In the genomic region with DNA sequence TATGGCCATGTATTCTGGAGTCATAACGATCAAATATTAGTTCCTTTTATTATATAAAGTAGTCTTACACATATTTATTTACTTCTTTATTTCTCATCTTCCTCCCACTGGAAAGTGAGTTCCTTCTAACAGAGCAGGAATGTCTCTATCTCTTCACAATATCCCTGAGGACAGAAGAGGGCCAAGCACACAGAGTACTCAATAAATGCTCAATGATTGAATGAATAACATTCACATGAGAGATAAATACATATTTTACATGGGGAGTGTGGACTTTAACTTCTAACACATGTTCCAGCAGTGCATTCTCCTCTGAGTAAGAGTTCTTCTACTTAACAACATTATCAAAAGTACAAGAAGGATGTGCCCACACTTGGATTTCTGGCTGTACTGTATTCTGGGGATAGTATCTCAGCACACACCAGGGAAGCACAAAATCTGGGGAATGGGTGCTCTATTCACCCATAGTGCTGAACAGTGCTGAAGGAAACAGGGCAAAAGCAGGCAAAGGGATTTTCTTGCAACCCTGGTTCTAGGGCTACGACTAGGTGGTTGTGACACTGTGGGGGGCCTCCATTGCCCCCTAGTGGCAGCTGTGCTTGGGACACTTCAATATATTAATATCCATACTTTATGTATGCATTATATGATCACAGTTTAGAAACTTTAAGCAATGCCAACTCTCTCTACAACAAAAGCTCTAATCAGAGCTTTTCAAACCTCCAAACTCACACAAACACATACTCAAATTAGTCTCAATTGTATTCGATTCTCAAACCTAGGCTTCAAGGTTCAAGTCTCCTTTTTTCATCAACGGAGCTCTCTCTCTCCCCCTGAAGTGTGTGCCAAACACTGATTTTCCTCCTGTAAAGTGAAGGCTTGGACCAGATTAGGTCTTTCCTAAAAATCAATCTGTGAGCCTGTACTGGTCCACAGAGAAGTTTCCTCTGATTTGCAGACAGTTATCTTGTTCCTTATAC, we compare ENCODE assay signal across 8 cellular contexts.
A peak's percentile ranks its signal among the peaks of the same experiment; 100 is the strongest.
DNase-seq lines count a peak whose midpoint lies in the region; ATAC-seq and TF ChIP-seq lines count a peak whose summit lies in the region.

No MANE protein-coding gene starts in this region.

- H3K36me3 ChIP-seq in neutrophil (no peaks in the 10 kb centered on the region), tibial nerve (no peaks in the 10 kb centered on the region)

- H3K4me3 ChIP-seq in neutrophil (ENCODE audit: low read depth in 1 of 2, low read length in 1 of 2) = no peak overlapping the region
- no peak overlapping the region for H3K4me3 ChIP-seq in tibial nerve

- no peaks in the 10 kb centered on the region for H3K27me3 ChIP-seq in neutrophil
- no peaks in the 10 kb centered on the region for H3K27me3 ChIP-seq in tibial nerve

- DNase-seq in activated gamma-delta T cell treated with Interleukin-2 at 50 U/mL for 16 hours (peak; percentile 46), activated gamma-delta T cell (lab: John Stamatoyannopoulos, UW) (no peak), NCI-H1694 (lab: John Stamatoyannopoulos, UW) (peak; percentile 57), tibial nerve (ENCODE audit: low spot score in 2 of 2) (peak; percentile 42 to 75)
- peak; percentile 9 to 24 for DNase-seq in activated CD8-positive, alpha-beta memory T cell treated with anti-CD3 and anti-CD28 coated beads for 4 hours (ENCODE audit: low read depth in 2 of 2)

- H3K9me3 ChIP-seq in neutrophil (no peaks in the 10 kb centered on the region), tibial nerve (no peaks in the 10 kb centered on the region)

- peak; percentile 96 for ATAC-seq in HG02678 (IDR thresholded peaks at IDR 0.05; ENCODE audit: unreplicated experiment)
- peak; percentile 73 for ATAC-seq in esophagus mucosa

- TF ChIP-seq POLR2A in tibial nerve (IDR thresholded peaks at IDR 0.05) = no peak

- peak; percentile 24 for TF ChIP-seq CTCF in neutrophil (IDR thresholded peaks at IDR 0.05)
- TF ChIP-seq CTCF in tibial nerve (IDR thresholded peaks at IDR 0.05) = peak; percentile 54 to 87 (median 74)

- TF ChIP-seq EP300 in tibial nerve (IDR thresholded peaks at IDR 0.05) = no peak

- WGBS in tibial nerve, 2 donors = 45 to 64% methylated on average over 4 of the region's 4 CpGs

- H3K27ac ChIP-seq in neutrophil (no peak overlapping the region), tibial nerve (no peak overlapping the region)

- H3K4me1 ChIP-seq in neutrophil (ENCODE audit: control insufficient read depth in 1 of 2, insufficient read depth in 1 of 2, low read depth in 1 of 2, low read length in 1 of 2) = no peaks in the 10 kb centered on the region
- peaks cover 0 to 8% (median 0%) of the 10 kb centered on the region in 4 donors for H3K4me1 ChIP-seq in tibial nerve
